1 cellular context compared by ENCODE assay signal in genomic region chr17:31565652-31566051, GRCh38.
TF ChIP-seq lines count a peak whose summit lies in the region.

No MANE protein-coding gene starts in this region.

TF ChIP-seq in IMR-90, 13 proteins besides CTCF, POLR2A, EP300 and RAD21 (continued from another document):
- TF ChIP-seq, protein P1, sequence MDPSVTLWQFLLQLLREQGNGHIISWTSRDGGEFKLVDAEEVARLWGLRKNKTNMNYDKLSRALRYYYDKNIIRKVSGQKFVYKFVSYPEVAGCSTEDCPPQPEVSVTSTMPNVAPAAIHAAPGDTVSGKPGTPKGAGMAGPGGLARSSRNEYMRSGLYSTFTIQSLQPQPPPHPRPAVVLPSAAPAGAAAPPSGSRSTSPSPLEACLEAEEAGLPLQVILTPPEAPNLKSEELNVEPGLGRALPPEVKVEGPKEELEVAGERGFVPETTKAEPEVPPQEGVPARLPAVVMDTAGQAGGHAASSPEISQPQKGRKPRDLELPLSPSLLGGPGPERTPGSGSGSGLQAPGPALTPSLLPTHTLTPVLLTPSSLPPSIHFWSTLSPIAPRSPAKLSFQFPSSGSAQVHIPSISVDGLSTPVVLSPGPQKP (IDR thresholded peaks at IDR 0.05; ENCODE audit: borderline replicate concordance, low read depth, low read length): no peak
- no peak for TF ChIP-seq BHLHE40 (IDR thresholded peaks at IDR 0.05; ENCODE audit: low read depth, low read length)
- TF ChIP-seq RCOR1 (IDR thresholded peaks at IDR 0.05; ENCODE audit: insufficient replicate concordance, low read length): no peak
- no peak for TF ChIP-seq SMC3 (IDR thresholded peaks at IDR 0.05; ENCODE audit: low read depth, low read length)
